ENCODE assay signal across 18 cellular contexts in the genomic region with DNA sequence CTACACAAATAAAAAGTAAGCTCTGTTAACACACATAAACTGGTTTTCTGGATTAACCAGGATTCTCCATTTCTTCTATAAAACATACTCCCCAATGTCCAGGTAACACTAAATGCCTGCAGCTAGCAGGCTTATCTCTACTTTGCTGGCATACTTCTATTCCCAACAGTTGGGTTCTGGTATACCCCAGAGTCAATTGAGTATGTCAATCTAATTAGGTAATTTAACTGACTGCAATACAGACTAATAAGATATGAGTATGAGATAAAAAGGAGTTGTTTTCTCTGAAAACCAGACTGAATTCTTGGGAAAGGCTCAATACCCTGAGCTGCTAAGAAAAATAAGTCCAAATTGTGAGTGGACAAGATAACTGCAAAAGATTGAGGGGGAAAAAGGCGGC. TPM values are rescaled to one million over a fixed set of nuclear protein-coding genes. Genes with fewer than 3 reads are reported as not detected.
DNase-seq lines count a peak whose midpoint lies in the region; ATAC-seq and TF ChIP-seq lines count a peak whose summit lies in the region.
"Had no signal": no experiment of that assay in that cellular context is flagged by ENCODE, and none has a peak within 500 bp of the region (broad histone marks: within the 10 kb centered on the region; RNA-seq: fewer than 3 reads in every experiment).

No MANE protein-coding gene starts in this region.

- H3K4me1 ChIP-seq in Loucy (ENCODE audit: insufficient read depth, low read length, poor library complexity, severe bottlenecking) (no peaks in the 10 kb centered on the region), esophagus squamous epithelium (peaks cover 0 to 33% (median 0%) of the 10 kb centered on the region in 3 donors), rectal smooth muscle tissue (ENCODE audit: control insufficient read depth, insufficient read depth, low read length) (peaks cover 66% of the 10 kb centered on the region)
- H3K4me1 ChIP-seq: BLaER1 had no signal

- H3K27me3 ChIP-seq in Loucy (ENCODE audit: insufficient read depth, low read length, poor library complexity, severe bottlenecking) (no peaks in the 10 kb centered on the region), esophagus squamous epithelium (no peaks in the 10 kb centered on the region), rectal smooth muscle tissue (ENCODE audit: control insufficient read depth, insufficient read depth, low read length) (no peaks in the 10 kb centered on the region)
- H3K27me3 ChIP-seq: BLaER1, MG63 had no signal

- H3K9ac ChIP-seq in Loucy (ENCODE audit: low read depth, low read length, poor library complexity, severe bottlenecking) = no peak overlapping the region
- H3K9ac ChIP-seq in rectal smooth muscle tissue (ENCODE audit: low read length) = no peak overlapping the region
- H3K9ac ChIP-seq: BLaER1, KMS-11 had no signal

- no peak overlapping the region for H3K4me2 ChIP-seq in Loucy (ENCODE audit: low read depth, low read length, poor library complexity, severe bottlenecking)
- H3K4me2 ChIP-seq: BLaER1, GM23338, KMS-11 had no signal

- H4K20me1 ChIP-seq in Loucy (ENCODE audit: insufficient read depth, low read length, poor library complexity, severe bottlenecking) = no peaks in the 10 kb centered on the region
- H4K20me1 ChIP-seq: BLaER1 had no signal

- H3K9me3 ChIP-seq in Loucy (ENCODE audit: insufficient read depth, low read depth, low read length) = no peaks in the 10 kb centered on the region
- H3K9me3 ChIP-seq in esophagus squamous epithelium = no peaks in the 10 kb centered on the region
- H3K9me3 ChIP-seq: BLaER1, MG63 had no signal

- H3K27ac ChIP-seq in esophagus squamous epithelium (peak overlapping the region in 3 of 4 donors; percentile 51 to 73 (median 72)), rectal smooth muscle tissue (ENCODE audit: low read depth, low read length) (peak overlapping the region; percentile 91)
- H3K27ac ChIP-seq: BLaER1, KMS-11 had no signal

- 89 to 97% methylated on average over 1 of the region's 1 CpG for WGBS in esophagus squamous epithelium, 2 donors

- intact Hi-C loops in esophagus squamous epithelium (cut with DNase I) = no loop called here

- TF ChIP-seq CTCF in Loucy (conservative IDR thresholded peaks at IDR 0.05; ENCODE audit: low read length) = no peak
- TF ChIP-seq CTCF in esophagus squamous epithelium (IDR thresholded peaks at IDR 0.05) = no peak

- H2AFZ ChIP-seq in Loucy (ENCODE audit: low read length) = 0 out of 2 replicates have a peak overlapping the region, but pooled peaks have one; percentile 6
- H2AFZ ChIP-seq: GM23338 had no signal

- no peaks in the 10 kb centered on the region for H3K9me2 ChIP-seq in Loucy (replicated peaks; ENCODE audit: low read depth, low read length)

- H3K36me3 ChIP-seq in Loucy (ENCODE audit: insufficient read depth, low read length) (no peaks in the 10 kb centered on the region), esophagus squamous epithelium (no peaks in the 10 kb centered on the region), rectal smooth muscle tissue (ENCODE audit: control insufficient read depth, insufficient read depth, low read length) (no peaks in the 10 kb centered on the region)
- H3K36me3 ChIP-seq: BLaER1, MG63 had no signal

- no peaks in the 10 kb centered on the region for H3K79me2 ChIP-seq in Loucy (ENCODE audit: insufficient read depth, low read length)

- TF ChIP-seq POLR2A in esophagus squamous epithelium (IDR thresholded peaks at IDR 0.05) = no peak

- ATAC-seq in SK-N-SH treated with all-trans-retinoic acid at 6 μM for 48 hours = no peak
- no peak for ATAC-seq in GM21825 (IDR thresholded peaks at IDR 0.05; ENCODE audit: unreplicated experiment)
- ATAC-seq: GM23338 had no signal

- DNase-seq in esophagus squamous epithelium (lab: John Stamatoyannopoulos, UW) (no peak), NCI-H1092 (lab: John Stamatoyannopoulos, UW) (no peak), middle frontal gyrus (ENCODE audit: extremely low spot score, low spot score) (no peak), NCI-H1694 (lab: John Stamatoyannopoulos, UW) (no peak)
- DNase-seq: DND-41, MG63, NCI-H1105 treated with DMSO at 0.1 percent for 48 hours, NCI-H187 treated with DMSO at 0.1 percent for 48 hours, NCI-H2171, NCI-H446, NCI-H69 had no signal

- H3K4me3 ChIP-seq in Loucy (ENCODE audit: low read length, poor library complexity, severe bottlenecking) (no peak overlapping the region), esophagus squamous epithelium (no peak overlapping the region), rectal smooth muscle tissue (ENCODE audit: low read length) (no peak overlapping the region)
- H3K4me3 ChIP-seq: BLaER1, GM23338, MG63 had no signal

- no peaks in the 10 kb centered on the region for H3F3A ChIP-seq in Loucy (ENCODE audit: low read depth)

TF ChIP-seq in SK-N-SH treated with all-trans-retinoic acid at 6 μM for 48 hours, 23 proteins besides CTCF, POLR2A, EP300 and RAD21:
- no peak for TF ChIP-seq GLIS3 (CRISPR knock-in tag; IDR thresholded peaks at IDR 0.05)
- TF ChIP-seq, protein P1, sequence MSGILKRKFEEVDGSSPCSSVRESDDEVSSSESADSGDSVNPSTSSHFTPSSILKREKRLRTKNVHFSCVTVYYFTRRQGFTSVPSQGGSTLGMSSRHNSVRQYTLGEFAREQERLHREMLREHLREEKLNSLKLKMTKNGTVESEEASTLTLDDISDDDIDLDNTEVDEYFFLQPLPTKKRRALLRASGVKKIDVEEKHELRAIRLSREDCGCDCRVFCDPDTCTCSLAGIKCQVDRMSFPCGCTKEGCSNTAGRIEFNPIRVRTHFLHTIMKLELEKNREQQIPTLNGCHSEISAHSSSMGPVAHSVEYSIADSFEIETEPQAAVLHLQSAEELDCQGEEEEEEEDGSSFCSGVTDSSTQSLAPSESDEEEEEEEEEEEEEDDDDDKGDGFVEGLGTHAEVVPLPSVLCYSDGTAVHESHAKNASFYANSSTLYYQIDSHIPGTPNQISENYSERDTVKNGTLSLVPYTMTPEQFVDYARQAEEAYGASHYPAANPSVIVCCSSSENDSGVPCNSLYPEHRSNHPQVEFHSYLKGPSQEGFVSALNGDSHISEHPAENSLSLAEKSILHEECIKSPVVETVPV (CRISPR knock-in tag; IDR thresholded peaks at IDR 0.05) = no peak
- TF ChIP-seq PPARA (CRISPR knock-in tag; IDR thresholded peaks at IDR 0.05; ENCODE audit: borderline replicate concordance) = no peak
- TF ChIP-seq ZC3H10 (CRISPR knock-in tag; IDR thresholded peaks at IDR 0.05) = no peak
- TF ChIP-seq TCF4 (CRISPR knock-in tag; IDR thresholded peaks at IDR 0.05; ENCODE audit: borderline replicate concordance) = peak; percentile 54; the same call in 1 of the 2 replicates
- TF ChIP-seq, protein P2, sequence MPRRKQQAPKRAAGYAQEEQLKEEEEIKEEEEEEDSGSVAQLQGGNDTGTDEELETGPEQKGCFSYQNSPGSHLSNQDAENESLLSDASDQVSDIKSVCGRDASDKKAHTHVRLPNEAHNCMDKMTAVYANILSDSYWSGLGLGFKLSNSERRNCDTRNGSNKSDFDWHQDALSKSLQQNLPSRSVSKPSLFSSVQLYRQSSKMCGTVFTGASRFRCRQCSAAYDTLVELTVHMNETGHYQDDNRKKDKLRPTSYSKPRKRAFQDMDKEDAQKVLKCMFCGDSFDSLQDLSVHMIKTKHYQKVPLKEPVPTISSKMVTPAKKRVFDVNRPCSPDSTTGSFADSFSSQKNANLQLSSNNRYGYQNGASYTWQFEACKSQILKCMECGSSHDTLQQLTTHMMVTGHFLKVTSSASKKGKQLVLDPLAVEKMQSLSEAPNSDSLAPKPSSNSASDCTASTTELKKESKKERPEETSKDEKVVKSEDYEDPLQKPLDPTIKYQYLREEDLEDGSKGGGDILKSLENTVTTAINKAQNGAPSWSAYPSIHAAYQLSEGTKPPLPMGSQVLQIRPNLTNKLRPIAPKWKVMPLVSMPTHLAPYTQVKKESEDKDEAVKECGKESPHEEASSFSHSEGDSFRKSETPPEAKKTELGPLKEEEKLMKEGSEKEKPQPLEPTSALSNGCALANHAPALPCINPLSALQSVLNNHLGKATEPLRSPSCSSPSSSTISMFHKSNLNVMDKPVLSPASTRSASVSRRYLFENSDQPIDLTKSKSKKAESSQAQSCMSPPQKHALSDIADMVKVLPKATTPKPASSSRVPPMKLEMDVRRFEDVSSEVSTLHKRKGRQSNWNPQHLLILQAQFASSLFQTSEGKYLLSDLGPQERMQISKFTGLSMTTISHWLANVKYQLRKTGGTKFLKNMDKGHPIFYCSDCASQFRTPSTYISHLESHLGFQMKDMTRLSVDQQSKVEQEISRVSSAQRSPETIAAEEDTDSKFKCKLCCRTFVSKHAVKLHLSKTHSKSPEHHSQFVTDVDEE (CRISPR knock-in tag; IDR thresholded peaks at IDR 0.05) = peak; percentile 62; the same call in 1 of the 2 replicates
- peak; percentile 63 for TF ChIP-seq ISL1 (CRISPR knock-in tag; IDR thresholded peaks at IDR 0.05)
- no peak for TF ChIP-seq CSDC2 (CRISPR knock-in tag; IDR thresholded peaks at IDR 0.05)

RNA-seq across cellular contexts. Expression of a gene that starts 9.4 kb away (rescaled TPM):
- 10 to 100 TPM in 1 of 4 donors, 1 to 10 TPM in 3; 4.7 to 32.2 (median 5.8) TPM for total RNA-seq in esophagus squamous epithelium
